Comparison of ENCODE assay signal across 18 cellular contexts in genomic region chr11:118375980-118376379, GRCh38. TPM values are rescaled to one million over a fixed set of nuclear protein-coding genes. Genes with fewer than 3 reads are reported as not detected.
DNase-seq lines count a peak whose midpoint lies in the region; ATAC-seq and TF ChIP-seq lines count a peak whose summit lies in the region.
"Had no signal": no experiment of that assay in that cellular context is flagged by ENCODE, and none has a peak within 500 bp of the region (broad histone marks: within the 10 kb centered on the region; RNA-seq: fewer than 3 reads in every experiment).

No MANE protein-coding gene starts in this region.

- H3K4me3 Mint-ChIP-seq in activated CD4-positive, alpha-beta T cell treated with anti-CD3 and anti-CD28 coated beads, Interleukin-2, amount 10 ng/mL, durations not matched to agents 24 days and 14 days = no peak overlapping the region
- H3K4me3 Mint-ChIP-seq in CD4-positive, alpha-beta memory T cell = no peak overlapping the region
- H3K4me3 Mint-ChIP-seq in activated CD8-positive, alpha-beta T cell treated with anti-CD3 and anti-CD28 coated beads, Interleukin-2, amount 10 ng/mL, durations not matched to agents 7 days and 5 days = no peak overlapping the region
- H3K4me3 Mint-ChIP-seq in central memory CD8-positive, alpha-beta T cell = no peak overlapping the region

- no peaks in the 10 kb centered on the region for H3K9me3 ChIP-seq in CD4-positive, alpha-beta memory T cell (ENCODE audit: control insufficient read depth in 1 of 2, low read length in 2 of 2)
- no peaks in the 10 kb centered on the region for H3K9me3 ChIP-seq in PC-3 (ENCODE audit: low read length)
- H3K9me3 ChIP-seq: BLaER1 treated with 17β-estradiol and CSF1 and Interleukin-3, amounts not matched to agents 10 nM and 100 nM had no signal

- no peak for DNase-seq in activated CD4-positive, alpha-beta T cell treated with anti-CD3 and anti-CD28 coated beads, Interleukin-2, amount 10 ng/mL, durations not matched to agents 24 days and 14 days
- no peak for DNase-seq in activated CD4-positive, alpha-beta T cell treated with anti-CD3 and anti-CD28 coated beads for 1 hour
- no peak for DNase-seq in CD4-positive, alpha-beta memory T cell
- no peak for DNase-seq in activated CD8-positive, alpha-beta T cell treated with anti-CD3 and anti-CD28 coated beads, Interleukin-2, amount 10 ng/mL, durations not matched to agents 7 days and 5 days
- DNase-seq in central memory CD8-positive, alpha-beta T cell (ENCODE audit: low spot score in 2 of 2) = no peak
- DNase-seq in PC-3 (no peak), amniotic stem cell (lab: John Stamatoyannopoulos, UW) (no peak), NCI-H128 (lab: John Stamatoyannopoulos, UW; ENCODE audit: unreplicated experiment) (no peak)
- DNase-seq: DND-41, KG1, NCI-H1436, NCI-H2029, NCI-H748 treated with DMSO at 0.1 percent for 48 hours, OCI-M1, RPMI8226 had no signal

- no peak overlapping the region for H2AFZ ChIP-seq in PC-3 (ENCODE audit: low read length)

- BruUV-seq in PC-3 (replicated peaks; lab: Mats Ljungman, UMichigan) = no TSS peak

- peaks cover 5% of the 10 kb centered on the region for H3K4me1 Mint-ChIP-seq in activated CD4-positive, alpha-beta T cell treated with anti-CD3 and anti-CD28 coated beads, Interleukin-2, amount 10 ng/mL, durations not matched to agents 24 days and 14 days
- no peaks in the 10 kb centered on the region for H3K4me1 Mint-ChIP-seq in CD4-positive, alpha-beta memory T cell
- H3K4me1 Mint-ChIP-seq in activated CD8-positive, alpha-beta T cell treated with anti-CD3 and anti-CD28 coated beads, Interleukin-2, amount 10 ng/mL, durations not matched to agents 7 days and 5 days (ENCODE audit: low read depth) = no peaks in the 10 kb centered on the region
- H3K4me1 Mint-ChIP-seq in central memory CD8-positive, alpha-beta T cell = no peaks in the 10 kb centered on the region

- H3K27ac Mint-ChIP-seq in activated CD4-positive, alpha-beta T cell treated with anti-CD3 and anti-CD28 coated beads, Interleukin-2, amount 10 ng/mL, durations not matched to agents 24 days and 14 days = peak overlapping the region; percentile 73
- peak overlapping the region in 4 of 7 donors; percentile 2 to 82 (median 34) for H3K27ac Mint-ChIP-seq in CD4-positive, alpha-beta memory T cell
- peak overlapping the region; percentile 4 for H3K27ac Mint-ChIP-seq in activated CD8-positive, alpha-beta T cell treated with anti-CD3 and anti-CD28 coated beads, Interleukin-2, amount 10 ng/mL, durations not matched to agents 7 days and 5 days
- H3K27ac Mint-ChIP-seq in central memory CD8-positive, alpha-beta T cell (ENCODE audit: low read depth) = peak overlapping the region; percentile 0

- H3K9me2 ChIP-seq in PC-3 (replicated peaks; ENCODE audit: low read length) = no peaks in the 10 kb centered on the region

- no peak overlapping the region for H3K27ac ChIP-seq in CD4-positive, alpha-beta memory T cell (ENCODE audit: low read depth, low read length)
- no peak overlapping the region for H3K27ac ChIP-seq in PC-3 (ENCODE audit: low read length)
- H3K27ac ChIP-seq: BLaER1 treated with 17β-estradiol and CSF1 and Interleukin-3, amounts not matched to agents 10 nM and 100 nM had no signal

- H3K36me3 Mint-ChIP-seq in activated CD4-positive, alpha-beta T cell treated with anti-CD3 and anti-CD28 coated beads, Interleukin-2, amount 10 ng/mL, durations not matched to agents 24 days and 14 days (ENCODE audit: low read depth) = peaks cover 75% of the 10 kb centered on the region
- H3K36me3 Mint-ChIP-seq in CD4-positive, alpha-beta memory T cell = peaks cover 68 to 83% of the 10 kb centered on the region in 2 donors
- H3K36me3 Mint-ChIP-seq in activated CD8-positive, alpha-beta T cell treated with anti-CD3 and anti-CD28 coated beads, Interleukin-2, amount 10 ng/mL, durations not matched to agents 7 days and 5 days (ENCODE audit: low read depth) = peaks cover 74% of the 10 kb centered on the region
- H3K36me3 Mint-ChIP-seq in central memory CD8-positive, alpha-beta T cell (ENCODE audit: insufficient read depth) = peaks cover 85% of the 10 kb centered on the region

- H3K9me3 Mint-ChIP-seq in activated CD4-positive, alpha-beta T cell treated with anti-CD3 and anti-CD28 coated beads, Interleukin-2, amount 10 ng/mL, durations not matched to agents 24 days and 14 days = no peaks in the 10 kb centered on the region
- H3K9me3 Mint-ChIP-seq in CD4-positive, alpha-beta memory T cell = no peaks in the 10 kb centered on the region
- H3K9me3 Mint-ChIP-seq in activated CD8-positive, alpha-beta T cell treated with anti-CD3 and anti-CD28 coated beads, Interleukin-2, amount 10 ng/mL, durations not matched to agents 7 days and 5 days (ENCODE audit: insufficient read depth) = no peaks in the 10 kb centered on the region
- no peaks in the 10 kb centered on the region for H3K9me3 Mint-ChIP-seq in central memory CD8-positive, alpha-beta T cell

- H3F3A ChIP-seq in PC-3 (ENCODE audit: low read length, unreplicated experiment) = no peaks in the 10 kb centered on the region

- no peaks in the 10 kb centered on the region for H3K79me2 ChIP-seq in PC-3 (ENCODE audit: low read length)

- H3K9ac ChIP-seq in PC-3 (ENCODE audit: low read length) = no peak overlapping the region
- H3K9ac ChIP-seq: BLaER1 treated with 17β-estradiol and CSF1 and Interleukin-3, amounts not matched to agents 10 nM and 100 nM had no signal

- CTCF ChIA-PET in CD4-positive, alpha-beta memory T cell (lab: Charles Lee; ENCODE audit: partially characterized antibody) = interaction anchor here (1.5 kb wide), 1 partner anchor 80 kb away, joined by 6 read pairs; no protein-coding TSS in a partner anchor
- CTCF ChIA-PET in activated CD8-positive, alpha-beta T cell treated with anti-CD3 and anti-CD28 coated beads, Interleukin-2, amount 10 ng/mL, durations not matched to agents 7 days and 5 days (lab: Charles Lee) = interaction anchor here (0.7 to 2.9 kb wide), 4 partner anchors 7 to 205 kb away, joined by 3 to 7 read pairs (median 4); no protein-coding TSS in a partner anchor
- CTCF ChIA-PET in PC-3 (lab: Charles Lee) = no interaction called here

- no peaks in the 10 kb centered on the region for H3K4me1 ChIP-seq in CD4-positive, alpha-beta memory T cell (ENCODE audit: insufficient read depth, low read length)
- no peaks in the 10 kb centered on the region for H3K4me1 ChIP-seq in PC-3 (ENCODE audit: insufficient read depth, low read length)
- H3K4me1 ChIP-seq: BLaER1 treated with 17β-estradiol and CSF1 and Interleukin-3, amounts not matched to agents 10 nM and 100 nM had no signal

- H3K4me2 ChIP-seq in PC-3 (ENCODE audit: low read length) = no peak overlapping the region
- H3K4me2 ChIP-seq: BLaER1 treated with 17β-estradiol and CSF1 and Interleukin-3, amounts not matched to agents 10 nM and 100 nM had no signal

- H3K27me3 Mint-ChIP-seq in activated CD4-positive, alpha-beta T cell treated with anti-CD3 and anti-CD28 coated beads, Interleukin-2, amount 10 ng/mL, durations not matched to agents 24 days and 14 days = no peaks in the 10 kb centered on the region
- H3K27me3 Mint-ChIP-seq in CD4-positive, alpha-beta memory T cell = no peaks in the 10 kb centered on the region
- no peaks in the 10 kb centered on the region for H3K27me3 Mint-ChIP-seq in activated CD8-positive, alpha-beta T cell treated with anti-CD3 and anti-CD28 coated beads, Interleukin-2, amount 10 ng/mL, durations not matched to agents 7 days and 5 days (ENCODE audit: low read depth)
- H3K27me3 Mint-ChIP-seq in central memory CD8-positive, alpha-beta T cell = no peaks in the 10 kb centered on the region

- intact Hi-C loops in activated CD4-positive, alpha-beta T cell treated with anti-CD3 and anti-CD28 coated beads, Interleukin-2, amount 10 ng/mL, durations not matched to agents 24 days and 14 days (cut with micrococcal nuclease) = no loop called here
- intact Hi-C loops in CD4-positive, alpha-beta memory T cell (cut with micrococcal nuclease) = no loop called here
- intact Hi-C loops in PC-3 (cut with micrococcal nuclease) = no loop called here

- no peak for TF ChIP-seq CTCF in PC-3 (conservative IDR thresholded peaks at IDR 0.05; ENCODE audit: low read depth, low read length)

- ATAC-seq in activated CD8-positive, alpha-beta T cell treated with anti-CD3 and anti-CD28 coated beads, Interleukin-2, amount 10 ng/mL, durations not matched to agents 7 days and 5 days = no peak
- no peak for ATAC-seq in central memory CD8-positive, alpha-beta T cell (replicated peaks; ENCODE audit: extremely low read depth, poor library complexity, severe bottlenecking)
- ATAC-seq in PC-3 = no peak

- H3K36me3 ChIP-seq in CD4-positive, alpha-beta memory T cell (ENCODE audit: insufficient read depth, low read length) = peaks cover 89% of the 10 kb centered on the region
- H3K36me3 ChIP-seq in PC-3 (ENCODE audit: low read depth, low read length) = peaks cover 57% of the 10 kb centered on the region

- H3K4me3 ChIP-seq in CD4-positive, alpha-beta memory T cell (ENCODE audit: low read length in 2 of 2) = no peak overlapping the region
- no peak overlapping the region for H3K4me3 ChIP-seq in PC-3 (ENCODE audit: low read length)
- H3K4me3 ChIP-seq: BLaER1 treated with 17β-estradiol and CSF1 and Interleukin-3, amounts not matched to agents 10 nM and 100 nM had no signal

- H4K20me1 ChIP-seq in PC-3 (ENCODE audit: low read length) = no peaks in the 10 kb centered on the region

- H3K27me3 ChIP-seq in CD4-positive, alpha-beta memory T cell (ENCODE audit: insufficient read depth, low read length) = no peaks in the 10 kb centered on the region
- no peaks in the 10 kb centered on the region for H3K27me3 ChIP-seq in PC-3 (ENCODE audit: low read length)
- H3K27me3 ChIP-seq: BLaER1 treated with 17β-estradiol and CSF1 and Interleukin-3, amounts not matched to agents 10 nM and 100 nM had no signal

- POLR2A ChIA-PET in CD4-positive, alpha-beta memory T cell (lab: Charles Lee; ENCODE audit: partially characterized antibody) = no interaction called here
- POLR2A ChIA-PET in activated CD8-positive, alpha-beta T cell treated with anti-CD3 and anti-CD28 coated beads, Interleukin-2, amount 10 ng/mL, durations not matched to agents 7 days and 5 days (lab: Charles Lee) = interaction anchor here (1.1 kb wide), 1 partner anchor 10 kb away, joined by 5 read pairs; no protein-coding TSS in a partner anchor
- POLR2A ChIA-PET in PC-3 (lab: Charles Lee; ENCODE audit: unreplicated experiment) = no interaction called here

RNA-seq across cellular contexts. Expression of gene UBE4A, which starts 16.6 kb away (rescaled TPM):
- 46.3 and 47.9 TPM in 2 replicates for total RNA-seq in activated CD4-positive, alpha-beta T cell treated with anti-CD3 and anti-CD28 coated beads, Interleukin-2, amount 10 ng/mL, durations not matched to agents 24 days and 14 days
- total RNA-seq in CD4-positive, alpha-beta memory T cell = 10 to 100 TPM; 50.3 to 52.2 TPM
- polyA plus RNA-seq in CD4-positive, alpha-beta memory T cell = 10 to 100 TPM; 16.9 to 25.5 TPM
- 10 to 100 TPM; 38.5 to 39.8 TPM for total RNA-seq in activated CD8-positive, alpha-beta T cell treated with anti-CD3 and anti-CD28 coated beads, Interleukin-2, amount 10 ng/mL, durations not matched to agents 7 days and 5 days
- 51.7 and 56.4 TPM in 2 replicates for total RNA-seq in PC-3 (2014; rRNA removed)

RNA-seq across cellular contexts. Expression of gene ATP5MG, which starts 25.4 kb away (rescaled TPM):
- total RNA-seq in activated CD4-positive, alpha-beta T cell treated with anti-CD3 and anti-CD28 coated beads, Interleukin-2, amount 10 ng/mL, durations not matched to agents 24 days and 14 days = 220 and 228 TPM in 2 replicates
- 100 to 1,000 TPM; 158 to 161 TPM for total RNA-seq in CD4-positive, alpha-beta memory T cell
- 100 to 1,000 TPM; 595 to 704 TPM for polyA plus RNA-seq in CD4-positive, alpha-beta memory T cell
- 100 to 1,000 TPM; 275 to 298 TPM for total RNA-seq in activated CD8-positive, alpha-beta T cell treated with anti-CD3 and anti-CD28 coated beads, Interleukin-2, amount 10 ng/mL, durations not matched to agents 7 days and 5 days
- 256 and 375 TPM in 2 replicates for total RNA-seq in PC-3 (2014; rRNA removed)

RNA-seq across cellular contexts. Expression of gene CD3G, which starts 31.8 kb away (rescaled TPM):
- 143 and 145 TPM in 2 replicates for total RNA-seq in activated CD4-positive, alpha-beta T cell treated with anti-CD3 and anti-CD28 coated beads, Interleukin-2, amount 10 ng/mL, durations not matched to agents 24 days and 14 days
- total RNA-seq in CD4-positive, alpha-beta memory T cell = 100 to 1,000 TPM; 191 to 205 TPM
- 100 to 1,000 TPM; 131 to 417 TPM for polyA plus RNA-seq in CD4-positive, alpha-beta memory T cell
- total RNA-seq in activated CD8-positive, alpha-beta T cell treated with anti-CD3 and anti-CD28 coated beads, Interleukin-2, amount 10 ng/mL, durations not matched to agents 7 days and 5 days = 100 to 1,000 TPM; 227 to 232 TPM
- not detected in 2 replicates for total RNA-seq in PC-3 (2014; rRNA removed)
- total RNA-seq: H1, NCI-H460 had no signal
- polyA plus RNA-seq: H1 had no signal

RNA-seq across cellular contexts. Expression of gene CD3D, which starts 33.5 kb away (rescaled TPM):
- total RNA-seq in activated CD4-positive, alpha-beta T cell treated with anti-CD3 and anti-CD28 coated beads, Interleukin-2, amount 10 ng/mL, durations not matched to agents 24 days and 14 days = 381 and 400 TPM in 2 replicates
- 100 to 1,000 TPM; 338 to 343 TPM for total RNA-seq in CD4-positive, alpha-beta memory T cell
- 1,000 to 10,000 TPM in 1 of 2 donors, 100 to 1,000 TPM in 1; 993 to 1,046 TPM for polyA plus RNA-seq in CD4-positive, alpha-beta memory T cell
- total RNA-seq in activated CD8-positive, alpha-beta T cell treated with anti-CD3 and anti-CD28 coated beads, Interleukin-2, amount 10 ng/mL, durations not matched to agents 7 days and 5 days = 100 to 1,000 TPM; 541 to 588 TPM
- not detected in 2 replicates for total RNA-seq in PC-3 (2014; rRNA removed)
- total RNA-seq: H1, NCI-H460 had no signal
- polyA plus RNA-seq: H1 had no signal

Comparison
In these comparisons a context has a peak if more than half of its experiments do, and no peak if none do; other contexts are left out.
1. H3K27ac Mint-ChIP-seq: peak in every context shown above with its lines; median percentile 73 in activated CD4-positive, alpha-beta T cell treated with anti-CD3 and anti-CD28 coated beads, Interleukin-2, amount 10 ng/mL, durations not matched to agents 24 days and 14 days; 34 in CD4-positive, alpha-beta memory T cell; 4 in activated CD8-positive, alpha-beta T cell treated with anti-CD3 and anti-CD28 coated beads, Interleukin-2, amount 10 ng/mL, durations not matched to agents 7 days and 5 days; 0 in central memory CD8-positive, alpha-beta T cell.
2. RNA of gene CD3G, which starts 31.8 kb away (total RNA-seq): 227 to 232 TPM in activated CD8-positive, alpha-beta T cell treated with anti-CD3 and anti-CD28 coated beads, Interleukin-2, amount 10 ng/mL, durations not matched to agents 7 days and 5 days, 191 to 205 TPM in CD4-positive, alpha-beta memory T cell and 143 to 145 TPM in activated CD4-positive, alpha-beta T cell treated with anti-CD3 and anti-CD28 coated beads, Interleukin-2, amount 10 ng/mL, durations not matched to agents 24 days and 14 days; not detected in PC-3; every median in the first group is over 100 times any median in the second.